In genomic region chrX:51804741-51805140, GRCh38 we compare ENCODE assay signal across 19 cellular contexts.
DNase-seq lines count a peak whose midpoint lies in the region; FAIRE-seq and TF ChIP-seq lines count a peak whose summit lies in the region.
"Had no signal": no experiment of that assay in that cellular context is flagged by ENCODE, and none has a peak within 500 bp of the region (broad histone marks: within the 10 kb centered on the region; RNA-seq: fewer than 3 reads in every experiment).

No MANE protein-coding gene starts in this region.

- H3K9me3 ChIP-seq in AG04450 (ENCODE audit: control insufficient read depth, insufficient read depth, low read length) (no peaks in the 10 kb centered on the region), SU-DHL-6 (ENCODE audit: insufficient read depth, low read length) (no peaks in the 10 kb centered on the region), keratinocyte (ENCODE audit: control insufficient read depth, low read depth, low read length) (no peaks in the 10 kb centered on the region)

- no peak for DNase-seq in AG04450 (ENCODE audit: low read depth, low spot score)
- DNase-seq in H7 = peak; percentile 10
- no peak for DNase-seq in keratinocyte (ENCODE audit: low read depth, low spot score)
- no peak for DNase-seq in middle frontal gyrus (ENCODE audit: extremely low spot score, low spot score)
- DNase-seq in activated CD4-positive, alpha-beta memory T cell treated with anti-CD3 and anti-CD28 coated beads, Interleukin-2, amount 10 ng/mL, durations not matched to agents 7 days and 5 days = no peak
- no peak for DNase-seq in OCI-M1 (lab: John Stamatoyannopoulos, UW)
- no peak for DNase-seq in epidermal melanocyte (ENCODE audit: insufficient read length, low spot score)
- DNase-seq: activated CD4-positive, alpha-beta T cell treated with anti-CD3 and anti-CD28 coated beads, Interleukin-2, amount 50 U/mL, for 48 hours; activated T-cell treated with anti-CD3 and anti-CD28 coated beads, Interleukin-2, amount 50 U/mL, for 4 hours; GF-D8; immature natural killer cell; NCI-H2029; NCI-H524; right cardiac atrium; stimulated activated CD4-positive, alpha-beta T cell treated with anti-CD3 and anti-CD28 coated beads, Interleukin-2, amount 100 ng/mL, for 24 hours had no signal

- H3K36me3 Mint-ChIP-seq in activated CD4-positive, alpha-beta memory T cell treated with anti-CD3 and anti-CD28 coated beads, Interleukin-2, amount 10 ng/mL, durations not matched to agents 7 days and 5 days (ENCODE audit: low read depth) = peaks cover 10% of the 10 kb centered on the region

- peaks cover 3% of the 10 kb centered on the region for H3K27me3 Mint-ChIP-seq in activated CD4-positive, alpha-beta memory T cell treated with anti-CD3 and anti-CD28 coated beads, Interleukin-2, amount 10 ng/mL, durations not matched to agents 7 days and 5 days

- H3K4me3 Mint-ChIP-seq in activated CD4-positive, alpha-beta memory T cell treated with anti-CD3 and anti-CD28 coated beads, Interleukin-2, amount 10 ng/mL, durations not matched to agents 7 days and 5 days = no peak overlapping the region

- H3K9ac ChIP-seq in SU-DHL-6 (ENCODE audit: low read length) = no peak overlapping the region
- no peak overlapping the region for H3K9ac ChIP-seq in keratinocyte (ENCODE audit: control insufficient read depth, extremely low read depth, insufficient read depth, low read length)

- dilution Hi-C loops in keratinocyte (cut with MboI; ENCODE audit: extremely low pct_ligation_motif_present, low sequenced_read_pairs) = no loop called here

- H3K27me3 ChIP-seq in AG04450 (ENCODE audit: control insufficient read depth, insufficient read depth, low read length) = no peaks in the 10 kb centered on the region
- H3K27me3 ChIP-seq in H7 (ENCODE audit: control insufficient read depth, insufficient read depth, low read length) = no peaks in the 10 kb centered on the region
- no peaks in the 10 kb centered on the region for H3K27me3 ChIP-seq in SU-DHL-6 (ENCODE audit: low read length)
- H3K27me3 ChIP-seq in keratinocyte (ENCODE audit: control insufficient read depth, extremely low read depth, insufficient read depth, low read length) = no peaks in the 10 kb centered on the region

- H3K4me2 ChIP-seq in SU-DHL-6 (ENCODE audit: low read depth, low read length, poor library complexity, severe bottlenecking) (peak overlapping the region; percentile 87), keratinocyte (ENCODE audit: control insufficient read depth, extremely low read depth, insufficient read depth, low read depth, low read length) (no peak overlapping the region)

- POLR2A ChIA-PET in AG04450 (lab: Yijun Ruan, JAX) = no interaction called here
- POLR2A ChIA-PET in activated CD4-positive, alpha-beta memory T cell treated with anti-CD3 and anti-CD28 coated beads, Interleukin-2, amount 10 ng/mL, durations not matched to agents 7 days and 5 days (lab: Charles Lee) = no interaction called here

- CTCF ChIA-PET in AG04450 (lab: Charles Lee) = no interaction called here
- CTCF ChIA-PET in activated CD4-positive, alpha-beta memory T cell treated with anti-CD3 and anti-CD28 coated beads, Interleukin-2, amount 10 ng/mL, durations not matched to agents 7 days and 5 days (lab: Charles Lee) = no interaction called here

- H3K9me1 ChIP-seq in keratinocyte (ENCODE audit: control insufficient read depth, extremely low read depth, insufficient read depth, low read length) = no peaks in the 10 kb centered on the region

- H3K27ac ChIP-seq in AG04450 (ENCODE audit: low read depth, low read length) (no peak overlapping the region), SU-DHL-6 (ENCODE audit: low read depth, low read length) (no peak overlapping the region), keratinocyte (ENCODE audit: control insufficient read depth, insufficient read depth, low read length) (no peak overlapping the region)

- peaks cover 21% of the 10 kb centered on the region for H3K4me1 Mint-ChIP-seq in activated CD4-positive, alpha-beta memory T cell treated with anti-CD3 and anti-CD28 coated beads, Interleukin-2, amount 10 ng/mL, durations not matched to agents 7 days and 5 days

- no peak for FAIRE-seq in keratinocyte (lab: Jason Lieb, UNC)
- FAIRE-seq: H54, HepG2 had no signal

- TF ChIP-seq CTCF in AG04450 (IDR thresholded peaks at IDR 0.05; ENCODE audit: low read depth, low read length) (peak; percentile 16; the same call in 1 of the 2 replicates), SU-DHL-6 (IDR thresholded peaks at IDR 0.05; ENCODE audit: insufficient read depth, low read length, poor library complexity, severe bottlenecking) (no peak), keratinocyte (optimal IDR thresholded peaks at IDR 0.05 in 1 of 3, IDR thresholded peaks at IDR 0.05 in 1 of 3, conservative IDR thresholded peaks at IDR 0.05 in 1 of 3; ENCODE audit: extremely low read depth in 1 of 3, insufficient read depth in 2 of 3, low read length in 3 of 3) (peak in 2 of 3 experiments; percentile 10 to 12)

- no peak overlapping the region for H3K27ac Mint-ChIP-seq in activated CD4-positive, alpha-beta memory T cell treated with anti-CD3 and anti-CD28 coated beads, Interleukin-2, amount 10 ng/mL, durations not matched to agents 7 days and 5 days

- H3K79me2 ChIP-seq in SU-DHL-6 (ENCODE audit: insufficient read depth, low read length) (peaks cover 56% of the 10 kb centered on the region), keratinocyte (ENCODE audit: control insufficient read depth, insufficient read depth, low read length) (peaks cover 12% of the 10 kb centered on the region)

- no peaks in the 10 kb centered on the region for H3K9me3 Mint-ChIP-seq in activated CD4-positive, alpha-beta memory T cell treated with anti-CD3 and anti-CD28 coated beads, Interleukin-2, amount 10 ng/mL, durations not matched to agents 7 days and 5 days
- H3K9me3 Mint-ChIP-seq: activated T-cell treated with anti-CD3 and anti-CD28 coated beads, Interleukin-2, amount 50 U/mL, for 4 hours; immature natural killer cell had no signal

- H3K4me3 ChIP-seq in AG04450 (ENCODE audit: low read depth, low read length) (no peak overlapping the region), H7 (ENCODE audit: insufficient read depth, low read depth, low read length) (no peak overlapping the region), SU-DHL-6 (ENCODE audit: insufficient read depth, low read length, poor library complexity, severe bottlenecking) (no peak overlapping the region), keratinocyte (ENCODE audit: control insufficient read depth in 2 of 3, extremely low read depth in 1 of 3, insufficient read depth in 2 of 3, low read depth in 1 of 3, low read length in 3 of 3) (no peak overlapping the region)
- H3K4me3 ChIP-seq: lung had no signal

- no peaks in the 10 kb centered on the region for H3K4me1 ChIP-seq in keratinocyte (ENCODE audit: control insufficient read depth, extremely low read depth, insufficient read depth, low read length)

- no peaks in the 10 kb centered on the region for H3K36me3 ChIP-seq in H7 (replicated peaks; ENCODE audit: control insufficient read depth, insufficient read depth, low read length)
- peaks cover 3% of the 10 kb centered on the region; the same call in 1 of the 2 replicates for H3K36me3 ChIP-seq in SU-DHL-6 (ENCODE audit: low read length)
- H3K36me3 ChIP-seq in keratinocyte (ENCODE audit: control insufficient read depth in 2 of 2, extremely low read depth in 1 of 2, insufficient read depth in 2 of 2, low read length in 2 of 2) = no peaks in the 10 kb centered on the region

- H3F3A ChIP-seq in SU-DHL-6 (ENCODE audit: insufficient read depth) = peaks cover 11% of the 10 kb centered on the region; the same call in 1 of the 2 replicates

- no peaks in the 10 kb centered on the region for H3K9me2 ChIP-seq in SU-DHL-6 (replicated peaks; ENCODE audit: insufficient read depth, low read length)

- no peak overlapping the region for H2AFZ ChIP-seq in SU-DHL-6 (ENCODE audit: low read depth, low read length, severe bottlenecking)
- H2AFZ ChIP-seq in keratinocyte (ENCODE audit: control insufficient read depth, low read length) = no peak overlapping the region

- no peaks in the 10 kb centered on the region for H4K20me1 ChIP-seq in SU-DHL-6 (ENCODE audit: low read depth, low read length)
- no peaks in the 10 kb centered on the region for H4K20me1 ChIP-seq in keratinocyte (ENCODE audit: control insufficient read depth, extremely low read depth, insufficient read depth, low read length)
